In the genomic region with DNA sequence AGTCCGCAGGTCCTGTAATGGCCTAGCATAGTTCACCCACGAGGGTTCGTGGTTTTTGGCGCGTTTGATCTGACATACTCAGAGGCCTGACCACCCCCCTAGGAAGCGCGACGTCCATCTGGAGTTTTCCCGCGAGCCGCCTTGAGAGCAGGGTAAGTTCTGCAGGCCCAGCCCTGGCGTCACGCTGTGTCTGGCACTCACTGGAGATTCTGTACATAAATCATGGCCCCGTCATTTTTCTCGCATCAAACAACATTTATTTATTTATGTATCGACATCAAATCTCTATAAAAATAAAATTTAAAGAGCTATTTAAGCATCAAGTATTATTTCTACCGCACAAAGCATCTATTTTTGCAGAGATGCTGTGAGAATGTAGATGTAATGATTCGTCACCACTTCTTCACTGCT, we compare ENCODE assay signal across 8 cellular contexts. TPM values are rescaled to one million over a fixed set of nuclear protein-coding genes. Genes with fewer than 3 reads are reported as not detected.
DNase-seq lines count a peak whose midpoint lies in the region; ATAC-seq lines count a peak whose summit lies in the region.

No MANE protein-coding gene starts in this region.

- H3K9me3 ChIP-seq in iPS-18c (ENCODE audit: control insufficient read depth, insufficient read depth, low read length): no peaks in the 10 kb centered on the region

- peaks cover 65% of the 10 kb centered on the region for H3K4me1 Mint-ChIP-seq in activated CD8-positive, alpha-beta memory T cell treated with anti-CD3 and anti-CD28 coated beads, Interleukin-2, amount 10 ng/mL, durations not matched to agents 7 days and 5 days

- peak overlapping the region; percentile 89 for H3K4me3 Mint-ChIP-seq in activated CD8-positive, alpha-beta memory T cell treated with anti-CD3 and anti-CD28 coated beads, Interleukin-2, amount 10 ng/mL, durations not matched to agents 7 days and 5 days

- no peaks in the 10 kb centered on the region for H3K9me3 Mint-ChIP-seq in activated CD8-positive, alpha-beta memory T cell treated with anti-CD3 and anti-CD28 coated beads, Interleukin-2, amount 10 ng/mL, durations not matched to agents 7 days and 5 days (ENCODE audit: low read depth)
- no peaks in the 10 kb centered on the region for H3K9me3 Mint-ChIP-seq in activated naive CD4-positive, alpha-beta T cell treated with anti-CD3 and anti-CD28 coated beads, Interleukin-2, amount 50 U/mL, for 72 hours

- peaks cover 11% of the 10 kb centered on the region for H3K36me3 Mint-ChIP-seq in activated CD8-positive, alpha-beta memory T cell treated with anti-CD3 and anti-CD28 coated beads, Interleukin-2, amount 10 ng/mL, durations not matched to agents 7 days and 5 days
- peaks cover 15 to 16% of the 10 kb centered on the region in 2 donors for H3K36me3 Mint-ChIP-seq in activated naive CD4-positive, alpha-beta T cell treated with anti-CD3 and anti-CD28 coated beads, Interleukin-2, amount 50 U/mL, for 72 hours

- peak overlapping the region; percentile 96 for H3K27ac ChIP-seq in substantia nigra (ENCODE audit: low read depth, low read length, poor library complexity, severe bottlenecking)

- H3K4me3 ChIP-seq in iPS-18c (ENCODE audit: insufficient read depth, low read depth, low read length): peak overlapping the region; percentile 96

- CTCF ChIA-PET in activated CD8-positive, alpha-beta memory T cell treated with anti-CD3 and anti-CD28 coated beads, Interleukin-2, amount 10 ng/mL, durations not matched to agents 7 days and 5 days (lab: Charles Lee): interaction anchor here (0.7 to 6.2 kb wide), 8 partner anchors 12 to 39 kb away, joined by 3 to 54 read pairs (median 8); a partner anchor contains a TSS

- peak; percentile 3 for ATAC-seq in activated CD8-positive, alpha-beta memory T cell treated with anti-CD3 and anti-CD28 coated beads, Interleukin-2, amount 10 ng/mL, durations not matched to agents 7 days and 5 days
- peak in 1 of 2 donors; percentile 7 for ATAC-seq in activated naive CD4-positive, alpha-beta T cell treated with anti-CD3 and anti-CD28 coated beads, Interleukin-2, amount 50 U/mL, for 72 hours

- H3K27ac Mint-ChIP-seq in activated CD8-positive, alpha-beta memory T cell treated with anti-CD3 and anti-CD28 coated beads, Interleukin-2, amount 10 ng/mL, durations not matched to agents 7 days and 5 days: peak overlapping the region; percentile 99
- H3K27ac Mint-ChIP-seq in activated naive CD4-positive, alpha-beta T cell treated with anti-CD3 and anti-CD28 coated beads, Interleukin-2, amount 50 U/mL, for 72 hours: peak overlapping the region; percentile 98 to 99

- DNase-seq in activated CD8-positive, alpha-beta memory T cell treated with anti-CD3 and anti-CD28 coated beads, Interleukin-2, amount 10 ng/mL, durations not matched to agents 7 days and 5 days: no peak
- DNase-seq in activated CD8-positive, alpha-beta memory T cell treated with anti-CD3 and anti-CD28 coated beads, Interleukin-2, amount 50 U/mL, for 48 hours: no peak
- no peak for DNase-seq in activated naive CD4-positive, alpha-beta T cell treated with anti-CD3 and anti-CD28 coated beads, Interleukin-2, amount 50 U/mL, for 72 hours (ENCODE audit: low spot score in 2 of 2)
- DNase-seq in substantia nigra (lab: John Stamatoyannopoulos, UW) (no peak), NCI-H226 (no peak), putamen (ENCODE audit: low spot score) (no peak), ecto neural progenitor cell (ENCODE audit: low spot score) (no peak)

- peaks cover 7% of the 10 kb centered on the region for H3K27me3 Mint-ChIP-seq in activated CD8-positive, alpha-beta memory T cell treated with anti-CD3 and anti-CD28 coated beads, Interleukin-2, amount 10 ng/mL, durations not matched to agents 7 days and 5 days

RNA-seq across cellular contexts. Expression of a gene that starts 0.4 kb away (rescaled TPM):
- 10 to 100 TPM; 40.7 to 44.9 TPM for total RNA-seq in activated CD8-positive, alpha-beta memory T cell treated with anti-CD3 and anti-CD28 coated beads, Interleukin-2, amount 10 ng/mL, durations not matched to agents 7 days and 5 days
- 10 to 100 TPM; 33.1 to 36.4 TPM for total RNA-seq in activated naive CD4-positive, alpha-beta T cell treated with anti-CD3 and anti-CD28 coated beads, Interleukin-2, amount 50 U/mL, for 72 hours

RNA-seq across cellular contexts. Expression of a gene that starts 17.6 kb away (rescaled TPM):
- 1 to 10 TPM; 1.6 to 1.7 TPM for total RNA-seq in activated CD8-positive, alpha-beta memory T cell treated with anti-CD3 and anti-CD28 coated beads, Interleukin-2, amount 10 ng/mL, durations not matched to agents 7 days and 5 days
- 1 to 10 TPM; 4.8 to 7.0 TPM for total RNA-seq in activated naive CD4-positive, alpha-beta T cell treated with anti-CD3 and anti-CD28 coated beads, Interleukin-2, amount 50 U/mL, for 72 hours

RNA-seq across cellular contexts. Expression of a gene that starts 21.1 kb away (rescaled TPM):
- total RNA-seq in activated CD8-positive, alpha-beta memory T cell treated with anti-CD3 and anti-CD28 coated beads, Interleukin-2, amount 10 ng/mL, durations not matched to agents 7 days and 5 days: 1,000 to 10,000 TPM; 1,565 to 1,861 TPM
- total RNA-seq in activated naive CD4-positive, alpha-beta T cell treated with anti-CD3 and anti-CD28 coated beads, Interleukin-2, amount 50 U/mL, for 72 hours: 1,000 to 10,000 TPM; 2,392 to 2,665 TPM

RNA-seq across cellular contexts. Expression of a gene that starts 38.3 kb away (rescaled TPM):
- total RNA-seq in activated CD8-positive, alpha-beta memory T cell treated with anti-CD3 and anti-CD28 coated beads, Interleukin-2, amount 10 ng/mL, durations not matched to agents 7 days and 5 days: 10 to 100 TPM; 20.0 to 26.2 TPM
- 10 to 100 TPM in 1 of 2 donors, 1 to 10 TPM in 1; 9.3 to 15.6 TPM for total RNA-seq in activated naive CD4-positive, alpha-beta T cell treated with anti-CD3 and anti-CD28 coated beads, Interleukin-2, amount 50 U/mL, for 72 hours
